ENCODE assay signal across 23 cellular contexts in genomic region chr11:125532668-125533067, GRCh38.
"Had no signal": no experiment of that assay in that cellular context is flagged by ENCODE, and none has a peak within 500 bp of the region (broad histone marks: within the 10 kb centered on the region; RNA-seq: fewer than 3 reads in every experiment).

No MANE protein-coding gene starts in this region.

- ATAC-seq: esophagus mucosa; gastroesophageal sphincter; left cardiac atrium; lower lobe of right lung; psoas muscle; right lobe of liver; stimulated activated memory B cell treated with anti-CD40 and anti-IgM and Interleukin-4, amounts not matched to agents 10 μg/mL and 1 μg/mL and 100 μg/mL, for 72 hours had no signal

- FAIRE-seq: kidney had no signal

- DNase-seq: cortex of kidney; dorsolateral prefrontal cortex; effector CD8-positive, alpha-beta T cell; glutamatergic neuron; kidney; left cardiac atrium; left ventricle myocardium inferior; lower lobe of right lung; naive B cell; nephron progenitor cell; psoas muscle; retina; right lobe of liver; spleen; stimulated activated CD4-positive, alpha-beta T cell treated with anti-CD3 and anti-CD28 coated beads, Interleukin-15, amount 100 ng/mL, for 24 hours; stimulated activated CD4-positive, alpha-beta T cell treated with anti-CD3 and anti-CD28 coated beads, Interleukin-1b, Interleukin-23, amount 100 ng/mL, for 48 hours; stimulated activated CD4-positive, alpha-beta T cell treated with anti-CD3 and anti-CD28 coated beads, Interleukin-4, amount 100 ng/mL, for 24 hours; tibial artery; upper lobe of left lung; uterus had no signal
